In genomic region chr10:63735305-63735704, GRCh38 we compare ENCODE assay signal across 27 cellular contexts.
"Had no signal": no experiment of that assay in that cellular context is flagged by ENCODE, and none has a peak within 500 bp of the region (broad histone marks: within the 10 kb centered on the region; RNA-seq: fewer than 3 reads in every experiment).

No MANE protein-coding gene starts in this region.

- ATAC-seq: naive thymus-derived CD8-positive, alpha-beta T cell; natural killer cell treated with Interleukin-12 subunit alpha and Interleukin-12 subunit beta and Interleukin-15 and Interleukin-18, amount 100 ng/mL, for 72 hours; pancreas; psoas muscle; right cardiac atrium; right lobe of liver; stimulated activated memory B cell treated with anti-CD40 and anti-IgM and Interleukin-4, amounts not matched to agents 10 μg/mL and 1 μg/mL and 100 μg/mL, for 72 hours; stimulated activated naive CD8-positive, alpha-beta T cell treated with anti-CD3 and anti-CD28 coated beads, Interleukin-15, amount 100 ng/mL, for 72 hours; stimulated activated naive CD8-positive, alpha-beta T cell treated with anti-CD3 and anti-CD28 coated beads, Interleukin-15, Interleukin-2, amounts not matched to agents 100 U/mL and 50 U/mL, for 24 hours; upper lobe of right lung had no signal

- H3K9me3 ChIP-seq: neutrophil, pancreas, psoas muscle, right lobe of liver, sigmoid colon, suprapubic skin, testis, tibial artery, transverse colon, upper lobe of right lung, uterus had no signal

- H3K27me3 ChIP-seq: neutrophil, pancreas, right lobe of liver, sigmoid colon, suprapubic skin, testis, tibial artery, transverse colon, upper lobe of right lung, uterus had no signal

- H3K36me3 ChIP-seq: neutrophil, pancreas, right lobe of liver, sigmoid colon, suprapubic skin, tibial artery, transverse colon, upper lobe of right lung, uterus had no signal

- H3K4me1 ChIP-seq: pancreas, psoas muscle, sigmoid colon, suprapubic skin, testis, tibial artery, transverse colon, upper lobe of right lung, uterus had no signal

- DNase-seq: naive thymus-derived CD8-positive, alpha-beta T cell; nephron progenitor cell; nucleus accumbens; pancreas; posterior cingulate gyrus; psoas muscle; right lobe of liver; sigmoid colon; small intestine; stimulated activated CD4-positive, alpha-beta T cell treated with anti-CD3 and anti-CD28 coated beads, Interleukin-15, amount 100 ng/mL, for 24 hours; stimulated activated CD4-positive, alpha-beta T cell treated with anti-CD3 and anti-CD28 coated beads, Interleukin-4, amount 100 ng/mL, for 1 hour; stimulated activated CD4-positive, alpha-beta T cell treated with anti-CD3 and anti-CD28 coated beads, Interleukin-4, amount 100 ng/mL, for 4 hours; stimulated activated CD8-positive, alpha-beta memory T cell treated with anti-CD3 and anti-CD28 coated beads, Interleukin-4, amount 100 ng/mL, for 48 hours; stimulated activated naive CD4-positive, alpha-beta T cell; stimulated activated naive CD8-positive, alpha-beta T cell treated with anti-CD3 and anti-CD28 coated beads, Interleukin-15, amount 100 ng/mL, for 72 hours; stimulated activated naive CD8-positive, alpha-beta T cell treated with anti-CD3 and anti-CD28 coated beads, Interleukin-15, Interleukin-2, amounts not matched to agents 100 U/mL and 50 U/mL, for 24 hours; substantia nigra; testis; tibial artery; transverse colon; upper lobe of right lung; uterus had no signal

- H3K4me3 ChIP-seq: pancreas, psoas muscle, right lobe of liver, sigmoid colon, suprapubic skin, testis, tibial artery, transverse colon, upper lobe of right lung, uterus had no signal

- H3K27ac ChIP-seq: neutrophil, pancreas, psoas muscle, right lobe of liver, sigmoid colon, suprapubic skin, testis, tibial artery, transverse colon, upper lobe of right lung, uterus had no signal
